ENCODE assay signal across 1 cellular context in the genomic region with DNA sequence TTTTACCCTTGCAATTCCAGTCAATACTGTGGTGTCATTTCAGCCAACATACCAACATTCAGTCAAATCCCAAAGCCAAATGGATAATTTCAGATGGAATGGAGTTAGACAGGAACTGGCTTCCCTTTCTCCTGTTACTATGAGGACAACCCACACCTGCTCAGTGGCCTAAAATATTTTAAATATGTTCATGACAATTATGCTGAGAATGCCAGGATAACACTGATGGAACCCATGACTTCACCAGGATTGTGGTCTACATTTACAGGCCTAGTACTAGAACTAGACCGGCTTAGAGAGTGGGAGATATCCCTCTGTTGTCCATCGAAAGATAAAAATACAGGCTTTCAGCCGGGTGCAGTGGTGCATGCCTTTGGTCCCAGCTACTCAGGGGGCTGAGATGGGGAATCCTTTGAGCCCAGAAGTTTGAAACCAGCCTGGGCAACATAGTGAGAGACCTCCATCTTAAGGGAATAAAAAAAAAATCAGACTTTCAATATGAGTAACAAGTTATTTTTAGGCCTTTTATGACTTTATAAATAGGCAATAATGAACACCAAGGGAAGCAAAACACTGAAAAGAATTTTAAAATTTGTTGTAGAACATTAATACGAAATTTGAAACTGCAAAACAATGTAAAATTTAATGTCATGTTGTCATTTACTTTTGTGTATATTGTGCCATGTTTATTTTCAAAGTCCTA.
TF ChIP-seq lines count a peak whose summit lies in the region.

No MANE protein-coding gene starts in this region.

TF ChIP-seq in GM12878, 131 proteins besides CTCF, POLR2A, EP300 and RAD21:
- no peak for TF ChIP-seq ZSCAN29 (IDR thresholded peaks at IDR 0.05)
- 0 out of 4 replicates have a peak, but pooled peaks of 1 of the 2 experiments have one; percentile 18 for TF ChIP-seq IKZF2 (IDR thresholded peaks at IDR 0.05)
- no peak for TF ChIP-seq DPF2 (IDR thresholded peaks at IDR 0.05)
- TF ChIP-seq HDAC2 (IDR thresholded peaks at IDR 0.05) = no peak
- no peak for TF ChIP-seq BRCA1 (IDR thresholded peaks at IDR 0.05; ENCODE audit: low read depth, low read length)
- TF ChIP-seq FOXK2 (IDR thresholded peaks at IDR 0.05) = no peak
- TF ChIP-seq IKZF1 (conservative IDR thresholded peaks at IDR 0.05) = 0 out of 2 replicates have a peak, but pooled peaks have one; percentile 15
- TF ChIP-seq MEF2A (IDR thresholded peaks at IDR 0.05; ENCODE audit: insufficient read depth, low read depth, low read length) = peak; percentile 92
- TF ChIP-seq ZZZ3 (IDR thresholded peaks at IDR 0.05; ENCODE audit: control insufficient read depth, insufficient read length, low read depth) = no peak
- 0 out of 2 replicates have a peak, but pooled peaks have one; percentile 11 for TF ChIP-seq YY1 (IDR thresholded peaks at IDR 0.05; ENCODE audit: low read depth, low read length)
- TF ChIP-seq CEBPB (IDR thresholded peaks at IDR 0.05; ENCODE audit: borderline replicate concordance in 1 of 2, low read depth in 2 of 2, low read length in 2 of 2) = no peak
- TF ChIP-seq RUNX3 (IDR thresholded peaks at IDR 0.05; ENCODE audit: low read length) = no peak
- peak; percentile 42 for TF ChIP-seq MEF2B (IDR thresholded peaks at IDR 0.05; ENCODE audit: partially characterized antibody, poor library complexity, severe bottlenecking)
- no peak for TF ChIP-seq EGR1 (IDR thresholded peaks at IDR 0.05; ENCODE audit: borderline replicate concordance in 1 of 2, low read depth in 2 of 2, low read length in 2 of 2)
- TF ChIP-seq ZNF207 (IDR thresholded peaks at IDR 0.05; ENCODE audit: borderline replicate concordance) = no peak
- no peak for TF ChIP-seq PBX3 (IDR thresholded peaks at IDR 0.05; ENCODE audit: insufficient replicate concordance, low read depth, low read length)
- TF ChIP-seq SMARCA5 (IDR thresholded peaks at IDR 0.05) = no peak
- TF ChIP-seq, protein P1, sequence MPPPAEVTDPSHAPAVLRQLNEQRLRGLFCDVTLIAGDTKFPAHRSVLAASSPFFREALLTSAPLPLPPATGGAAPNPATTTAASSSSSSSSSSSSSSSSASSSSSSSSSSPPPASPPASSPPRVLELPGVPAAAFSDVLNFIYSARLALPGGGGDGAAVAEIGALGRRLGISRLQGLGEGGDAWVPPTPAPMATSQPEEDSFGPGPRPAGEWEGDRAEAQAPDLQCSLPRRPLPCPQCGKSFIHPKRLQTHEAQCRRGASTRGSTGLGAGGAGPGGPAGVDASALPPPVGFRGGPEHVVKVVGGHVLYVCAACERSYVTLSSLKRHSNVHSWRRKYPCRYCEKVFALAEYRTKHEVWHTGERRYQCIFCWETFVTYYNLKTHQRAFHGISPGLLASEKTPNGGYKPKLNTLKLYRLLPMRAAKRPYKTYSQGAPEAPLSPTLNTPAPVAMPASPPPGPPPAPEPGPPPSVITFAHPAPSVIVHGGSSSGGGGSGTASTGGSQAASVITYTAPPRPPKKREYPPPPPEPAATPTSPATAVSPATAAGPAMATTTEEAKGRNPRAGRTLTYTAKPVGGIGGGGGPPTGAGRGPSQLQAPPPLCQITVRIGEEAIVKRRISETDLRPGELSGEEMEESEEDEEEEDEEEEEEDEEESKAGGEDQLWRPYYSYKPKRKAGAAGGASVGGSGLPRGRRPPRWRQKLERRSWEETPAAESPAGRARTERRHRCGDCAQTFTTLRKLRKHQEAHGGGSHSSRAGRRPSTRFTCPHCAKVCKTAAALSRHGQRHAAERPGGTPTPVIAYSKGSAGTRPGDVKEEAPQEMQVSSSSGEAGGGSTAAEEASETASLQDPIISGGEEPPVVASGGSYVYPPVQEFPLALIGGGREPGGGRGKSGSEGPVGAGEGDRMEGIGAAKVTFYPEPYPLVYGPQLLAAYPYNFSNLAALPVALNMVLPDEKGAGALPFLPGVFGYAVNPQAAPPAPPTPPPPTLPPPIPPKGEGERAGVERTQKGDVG (CRISPR knock-in tag; IDR thresholded peaks at IDR 0.05) = no peak
- TF ChIP-seq POLR2AphosphoS2 (IDR thresholded peaks at IDR 0.05; ENCODE audit: low read depth, low read length) = no peak
- no peak for TF ChIP-seq MYB (IDR thresholded peaks at IDR 0.05; ENCODE audit: borderline replicate concordance, low read depth, low read length)
- no peak for TF ChIP-seq RFX5 (IDR thresholded peaks at IDR 0.05; ENCODE audit: low read depth, low read length)
- TF ChIP-seq TBL1XR1 (IDR thresholded peaks at IDR 0.05; ENCODE audit: low read depth, low read length) = no peak
- no peak for TF ChIP-seq ATF7 (IDR thresholded peaks at IDR 0.05; ENCODE audit: low read depth)
- TF ChIP-seq IRF3 (IDR thresholded peaks at IDR 0.05) = no peak
- no peak for TF ChIP-seq FOS (IDR thresholded peaks at IDR 0.05; ENCODE audit: borderline replicate concordance, extremely low read depth, insufficient read length)
- peak; percentile 50; the same call in 1 of the 2 replicates for TF ChIP-seq IRF4 (IDR thresholded peaks at IDR 0.05; ENCODE audit: low read depth, low read length)
- peak; percentile 82 for TF ChIP-seq JUNB (IDR thresholded peaks at IDR 0.05)
